Comparison of ENCODE assay signal across 19 cellular contexts in the genomic region with DNA sequence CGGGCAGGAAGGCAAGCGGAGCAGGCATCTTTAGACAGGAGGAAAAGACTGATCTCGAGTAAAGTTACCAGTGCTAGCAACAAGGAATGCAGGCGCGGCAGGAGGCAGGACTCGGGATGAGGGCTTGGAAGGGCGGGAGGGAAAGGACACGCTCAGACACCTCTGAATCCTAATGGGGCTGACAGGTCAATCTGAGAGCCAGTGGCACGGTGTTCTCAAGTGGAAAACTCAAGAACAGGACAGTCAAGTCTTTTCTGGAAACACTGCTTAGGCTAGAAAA.
DNase-seq lines count a peak whose midpoint lies in the region; ATAC-seq, FAIRE-seq and TF ChIP-seq lines count a peak whose summit lies in the region.
"Had no signal": no experiment of that assay in that cellular context is flagged by ENCODE, and none has a peak within 500 bp of the region (broad histone marks: within the 10 kb centered on the region; RNA-seq: fewer than 3 reads in every experiment).

No MANE protein-coding gene starts in this region.

- WGBS in H1 (ENCODE audit: extremely low coverage in 1 of 2, insufficient coverage in 1 of 2, insufficient read length in 1 of 2, insufficient replicate concordance in 2 of 2, low coverage in 1 of 2, low lambda C conversion rate in 2 of 2, missing lambda C conversion rate in 1 of 2), 2 experiments, result 37% methylated on average over 9 of the region's 9 CpGs; no CpG with 5 or more reads in 1 of the 2 experiments
- WGBS in thyroid gland, 2 donors, result 12 to 22% methylated on average over 9 of the region's 9 CpGs

- no peaks in the 10 kb centered on the region for H3K36me3 ChIP-seq in H1 (ENCODE audit: control insufficient read depth in 2 of 4, insufficient read depth in 4 of 4, low read length in 3 of 4)
- no peaks in the 10 kb centered on the region for H3K36me3 ChIP-seq in thyroid gland
- H3K36me3 ChIP-seq: cardiac muscle cell, esophagus squamous epithelium, MG63, pancreas had no signal

- H3K27ac ChIP-seq in H1 (ENCODE audit: low read depth, low read length), result no peak overlapping the region
- H3K27ac ChIP-seq in thyroid gland, result no peak overlapping the region
- H3K27ac ChIP-seq: cardiac muscle cell, esophagus squamous epithelium, pancreas, SK-N-MC had no signal

- no peak for ATAC-seq in naive thymus-derived CD8-positive, alpha-beta T cell
- ATAC-seq in HG03432 (IDR thresholded peaks at IDR 0.05; ENCODE audit: unreplicated experiment), result no peak
- ATAC-seq: Panc1 had no signal

- no peak overlapping the region for H2BK12ac ChIP-seq in H1 (ENCODE audit: low read depth, low read length)

- TF ChIP-seq POLR2A in H1 (IDR thresholded peaks at IDR 0.05; ENCODE audit: control extremely low read depth in 1 of 2, low read depth in 2 of 2, low read length in 2 of 2) (no peak), thyroid gland (IDR thresholded peaks at IDR 0.05) (no peak)

- H3K14ac ChIP-seq in H1 (ENCODE audit: insufficient read length), result no peak overlapping the region

- no peak overlapping the region for H2BK5ac ChIP-seq in H1 (ENCODE audit: low read depth, low read length)

- H3K4me1 ChIP-seq in H1 (replicated peaks in 1 of 4; ENCODE audit: control insufficient read depth in 3 of 4, insufficient read depth in 4 of 4, low read length in 3 of 4), result peaks cover 0 to 11% (median 7%) of the 10 kb centered on the region in 4 experiments; a peak in 5 of 7 replicates
- H3K4me1 ChIP-seq in thyroid gland, result no peaks in the 10 kb centered on the region
- H3K4me1 ChIP-seq: pancreas had no signal

- CTCF ChIA-PET in H1 (lab: Charles Lee; ENCODE audit: partially characterized antibody), result interaction anchor here (1.3 to 4.0 kb wide), 3 partner anchors 13 to 41 kb away, joined by 4 to 15 read pairs (median 4); no protein-coding TSS in a partner anchor

- H3K79me2 ChIP-seq in H1 (ENCODE audit: control insufficient read depth in 1 of 2, insufficient read depth in 2 of 2, low read length in 2 of 2), result no peaks in the 10 kb centered on the region

- no peak overlapping the region for H4K91ac ChIP-seq in H1 (replicated peaks; ENCODE audit: insufficient read length, low read length)

- H2BK120ac ChIP-seq in H1 (replicated peaks; ENCODE audit: low read depth, low read length), result no peak overlapping the region

- no peak for FAIRE-seq in H1 (lab: Jason Lieb, UNC)
- FAIRE-seq: pancreas had no signal

- no peaks in the 10 kb centered on the region for H3K79me1 ChIP-seq in H1 (ENCODE audit: low read depth, low read length)

- H2AK5ac ChIP-seq in H1 (ENCODE audit: low read depth, low read length), result no peak overlapping the region

- H3K4me2 ChIP-seq in H1 (ENCODE audit: insufficient read depth in 1 of 2, low read depth in 2 of 2, low read length in 2 of 2), result peak overlapping the region; percentile 73 to 94

- no peak overlapping the region for H4K8ac ChIP-seq in H1 (ENCODE audit: extremely low read depth, insufficient read depth, low read length)

- H3K27me3 Mint-ChIP-seq in naive thymus-derived CD8-positive, alpha-beta T cell, result peaks cover 3 to 12% (median 10%) of the 10 kb centered on the region in 5 donors

- intact Hi-C loops in thyroid gland (cut with DNase I), result no loop called here

- H3K9me3 ChIP-seq in H1 (ENCODE audit: insufficient read depth in 2 of 2, low read depth in 1 of 2, low read length in 1 of 2) (no peaks in the 10 kb centered on the region), thyroid gland (no peaks in the 10 kb centered on the region)
- H3K9me3 ChIP-seq: esophagus squamous epithelium, MG63, pancreas had no signal

- no peak for TF ChIP-seq EP300 in H1 (IDR thresholded peaks at IDR 0.05; ENCODE audit: borderline replicate concordance in 1 of 2, low read depth in 2 of 2, low read length in 2 of 2)

- peak overlapping the region in 7 of 10 donors; percentile 1 to 89 (median 58) for H3K27ac Mint-ChIP-seq in naive thymus-derived CD8-positive, alpha-beta T cell
- H3K27ac Mint-ChIP-seq: B cell had no signal

- no peak overlapping the region for H4K5ac ChIP-seq in H1 (ENCODE audit: insufficient read length, low read depth, low read length)

- H3K9ac ChIP-seq in H1 (replicated peaks in 1 of 4; ENCODE audit: extremely low read depth in 1 of 4, low read depth in 3 of 4, low read length in 3 of 4), result no peak overlapping the region

- no peaks in the 10 kb centered on the region for H3K36me3 Mint-ChIP-seq in naive thymus-derived CD8-positive, alpha-beta T cell

- H3K27me3 ChIP-seq in H1 (replicated peaks in 1 of 4; ENCODE audit: control insufficient read depth in 3 of 4, extremely low read depth in 1 of 4, insufficient read depth in 3 of 4, low read length in 3 of 4) (peaks cover 0 to 13% (median 10%) of the 10 kb centered on the region in 4 experiments; a peak in 4 of 7 replicates), thyroid gland (no peaks in the 10 kb centered on the region)
- H3K27me3 ChIP-seq: MG63 had no signal

- POLR2A ChIA-PET in H1 (lab: Charles Lee; ENCODE audit: partially characterized antibody), result no interaction called here
- POLR2A ChIA-PET in naive thymus-derived CD8-positive, alpha-beta T cell (lab: Charles Lee), result no interaction called here

- peak overlapping the region; percentile 91; the same call in 1 of the 2 replicates for H2AFZ ChIP-seq in H1 (ENCODE audit: low read length)

- peaks cover 0 to under 1% of the 10 kb centered on the region in 2 experiments for H4K20me1 ChIP-seq in H1 (replicated peaks in 1 of 2; ENCODE audit: control insufficient read depth in 1 of 2, insufficient read depth in 2 of 2, low read length in 2 of 2)

- H3K4me3 ChIP-seq in H1 (ENCODE audit: extremely low read depth in 1 of 4, insufficient read depth in 2 of 4, low read depth in 3 of 4, low read length in 4 of 4), result peak overlapping the region in 2 of 4 experiments; percentile 24 to 52; a peak in 3 of 8 replicates
- H3K4me3 ChIP-seq in thyroid gland (replicated peaks in 1 of 3), result no peak overlapping the region
- H3K4me3 ChIP-seq: cardiac muscle cell, esophagus squamous epithelium, MG63, pancreas, SK-N-MC had no signal

- H3K56ac ChIP-seq in H1 (replicated peaks; ENCODE audit: insufficient read length, low read depth, low read length), result no peak overlapping the region

- H3K4me1 Mint-ChIP-seq in naive thymus-derived CD8-positive, alpha-beta T cell, result peaks cover 9 to 34% (median 23%) of the 10 kb centered on the region in 4 donors
- H3K4me1 Mint-ChIP-seq: B cell had no signal

- peaks cover 0 to 3% (median 0%) of the 10 kb centered on the region in 9 donors for H3K9me3 Mint-ChIP-seq in naive thymus-derived CD8-positive, alpha-beta T cell

- H3K4me3 Mint-ChIP-seq in naive thymus-derived CD8-positive, alpha-beta T cell, result peak overlapping the region in 8 of 10 donors; percentile 59 to 76 (median 70)
- H3K4me3 Mint-ChIP-seq: B cell had no signal

- no peak overlapping the region for H3K18ac ChIP-seq in H1 (ENCODE audit: extremely low read depth, low read length)

- H3K4ac ChIP-seq in H1 (replicated peaks; ENCODE audit: insufficient read length, low read depth, low read length), result no peak overlapping the region

- peaks cover 4% of the 10 kb centered on the region; the same call in 1 of the 2 replicates for H3K23me2 ChIP-seq in H1 (ENCODE audit: low read depth, low read length)

- TF ChIP-seq CTCF in H1 (IDR thresholded peaks at IDR 0.05; ENCODE audit: control extremely low read depth in 1 of 3, insufficient read depth in 1 of 3, low read depth in 1 of 3, low read length in 3 of 3) (no peak), thyroid gland (IDR thresholded peaks at IDR 0.05) (no peak)

- H2BK15ac ChIP-seq in H1 (ENCODE audit: low read length), result no peak overlapping the region

- TF ChIP-seq RAD21 in H1 (IDR thresholded peaks at IDR 0.05 in 1 of 2, conservative IDR thresholded peaks at IDR 0.05 in 1 of 2; ENCODE audit: low read depth in 2 of 2, low read length in 2 of 2), result no peak

- H3K23ac ChIP-seq in H1 (ENCODE audit: insufficient read length), result no peak overlapping the region

- DNase-seq in DMS53 (lab: John Stamatoyannopoulos, UW), result peak; percentile 39
- DNase-seq in DMS53 treated with DMSO at 0.1 percent for 48 hours (lab: John Stamatoyannopoulos, UW; ENCODE audit: unreplicated experiment), result no peak
- DNase-seq in H1 (ENCODE audit: low read depth in 1 of 2, low spot score in 2 of 2), result no peak
- no peak for DNase-seq in naive thymus-derived CD8-positive, alpha-beta T cell
- peak; percentile 8 to 25 for DNase-seq in thyroid gland
- no peak for DNase-seq in stimulated activated naive CD4-positive, alpha-beta T cell (lab: John Stamatoyannopoulos, UW)
- no peak for DNase-seq in NOMO-1 (lab: John Stamatoyannopoulos, UW; ENCODE audit: unreplicated experiment in 2 of 2)
- DNase-seq: 8988T; activated CD4-positive, CD25-positive, alpha-beta regulatory T cell treated with anti-CD3 and anti-CD28 coated beads, Interleukin-2, amount 50 U/mL, for 72 hours; esophagus squamous epithelium; MG63; pancreas; stimulated activated CD4-positive, alpha-beta T cell treated with anti-CD3 and anti-CD28 coated beads, Interleukin-1b, Interleukin-23, amount 100 ng/mL, for 48 hours; T-helper 9 cell had no signal

- H2BK20ac ChIP-seq in H1 (ENCODE audit: low read length), result no peak overlapping the region; the same call in 1 of the 2 replicates

TF ChIP-seq in H1, 55 proteins besides CTCF, POLR2A, EP300 and RAD21:
- TF ChIP-seq E2F6 (IDR thresholded peaks at IDR 0.05), result peak; percentile 79
- TF ChIP-seq, protein P1, sequence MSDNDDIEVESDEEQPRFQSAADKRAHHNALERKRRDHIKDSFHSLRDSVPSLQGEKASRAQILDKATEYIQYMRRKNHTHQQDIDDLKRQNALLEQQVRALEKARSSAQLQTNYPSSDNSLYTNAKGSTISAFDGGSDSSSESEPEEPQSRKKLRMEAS (IDR thresholded peaks at IDR 0.05), result peak; percentile 57
- TF ChIP-seq USF2 (IDR thresholded peaks at IDR 0.05; ENCODE audit: low read length), result no peak

Comparison
In these comparisons a context has a peak if more than half of its experiments do, and no peak if none do; other contexts are left out.
1. DNase-seq: peak in DMS53 (single experiment) and thyroid gland (2 of 2); none in DMS53 treated with DMSO at 0.1 percent for 48 hours (single experiment), H1 (0 of 2), naive thymus-derived CD8-positive, alpha-beta T cell (0 of 10), stimulated activated naive CD4-positive, alpha-beta T cell (0 of 6) and NOMO-1 (0 of 2).